ENCODE assay signal across 8 cellular contexts in genomic region chr19:2950286-2951124, GRCh38. TPM values are rescaled to one million over a fixed set of nuclear protein-coding genes. Genes with fewer than 3 reads are reported as not detected.
A peak's percentile ranks its signal among the peaks of the same experiment; 100 is the strongest.
DNase-seq lines count a peak whose midpoint lies in the region; ATAC-seq and TF ChIP-seq lines count a peak whose summit lies in the region.

No MANE protein-coding gene starts in this region.

- H3K4me1 Mint-ChIP-seq in T-helper 1 cell treated with Interleukin-12 subunit alpha and Interleukin-12 subunit beta and Interleukin-4 antibody, amounts not matched to agents 30 μg/mL and 1 μg/mL, for 36 hours (ENCODE audit: low read depth): peaks cover 22% of the 10 kb centered on the region

- H3K4me1 ChIP-seq in upper lobe of left lung: peaks cover 21 to 41% (median 25%) of the 10 kb centered on the region in 4 donors

- no peaks in the 10 kb centered on the region for H3K9me3 ChIP-seq in upper lobe of left lung

- H3K36me3 ChIP-seq in upper lobe of left lung: no peaks in the 10 kb centered on the region

- peaks cover 11% of the 10 kb centered on the region for H3K36me3 Mint-ChIP-seq in T-helper 1 cell treated with Interleukin-12 subunit alpha and Interleukin-12 subunit beta and Interleukin-4 antibody, amounts not matched to agents 30 μg/mL and 1 μg/mL, for 36 hours (ENCODE audit: low read depth)

- H3K4me3 ChIP-seq in upper lobe of left lung: peak overlapping the region; percentile 58 to 82 (median 81)

- H3K9me3 Mint-ChIP-seq in T-helper 1 cell treated with Interleukin-12 subunit alpha and Interleukin-12 subunit beta and Interleukin-4 antibody, amounts not matched to agents 30 μg/mL and 1 μg/mL, for 36 hours: peaks cover 3% of the 10 kb centered on the region

- H3K27me3 ChIP-seq in upper lobe of left lung: no peaks in the 10 kb centered on the region

- peak overlapping the region; percentile 93 to 97 (median 96) for H3K27ac ChIP-seq in upper lobe of left lung

- WGBS in upper lobe of left lung, 2 donors: 1% methylated on average over 24 to 49 of the region's 53 CpGs

- DNase-seq in NCI-H146 treated with DMSO at 0.1 percent for 48 hours (lab: John Stamatoyannopoulos, UW; ENCODE audit: unreplicated experiment) (peak; percentile 92), amygdala (lab: John Stamatoyannopoulos, UW) (peak; percentile 65 to 100 (median 99)), left cardiac atrium (peak; percentile 100), posterior cingulate gyrus (peak; percentile 99 to 100 (median 100)), upper lobe of left lung (peak; percentile 94 to 100)

- H3K27ac Mint-ChIP-seq in T-helper 1 cell treated with Interleukin-12 subunit alpha and Interleukin-12 subunit beta and Interleukin-4 antibody, amounts not matched to agents 30 μg/mL and 1 μg/mL, for 36 hours: peak overlapping the region; percentile 95

- ATAC-seq in HG02884 (IDR thresholded peaks at IDR 0.05; ENCODE audit: unreplicated experiment): peak; percentile 92
- ATAC-seq in left cardiac atrium: peak; percentile 98
- peak; percentile 98 for ATAC-seq in upper lobe of left lung (ENCODE audit: low FRiP score in 2 of 2)

- peak in 1 of 4 donors; percentile 79 for TF ChIP-seq EP300 in upper lobe of left lung (IDR thresholded peaks at IDR 0.05)

- TF ChIP-seq CTCF in upper lobe of left lung (IDR thresholded peaks at IDR 0.05): peak in 2 of 6 experiments; percentile 7 to 12

- H3K4me3 Mint-ChIP-seq in T-helper 1 cell treated with Interleukin-12 subunit alpha and Interleukin-12 subunit beta and Interleukin-4 antibody, amounts not matched to agents 30 μg/mL and 1 μg/mL, for 36 hours: peak overlapping the region; percentile 93

- H3K27me3 Mint-ChIP-seq in T-helper 1 cell treated with Interleukin-12 subunit alpha and Interleukin-12 subunit beta and Interleukin-4 antibody, amounts not matched to agents 30 μg/mL and 1 μg/mL, for 36 hours (ENCODE audit: low read depth): no peaks in the 10 kb centered on the region

- TF ChIP-seq POLR2A in GM15510 (IDR thresholded peaks at IDR 0.05; ENCODE audit: borderline replicate concordance, extremely low read depth, insufficient read length): peak; percentile 95
- TF ChIP-seq POLR2A in upper lobe of left lung (IDR thresholded peaks at IDR 0.05): peak; percentile 61 to 94 (median 87)

- intact Hi-C loops in left cardiac atrium (cut with DNase I) (loop anchor here in 1 of 2 donors (10.0 kb wide), 1 partner anchor 124 kb away; no protein-coding TSS in a partner anchor), posterior cingulate gyrus (cut with DNase I) (loop anchor here (5.0 to 10.0 kb wide), 2 partner anchors 154 to 212 kb away; no protein-coding TSS in a partner anchor)

RNA-seq across cellular contexts. Expression of gene ZNF77, which starts 5.7 kb away (rescaled TPM):
- total RNA-seq in left cardiac atrium (1 to 10 TPM; 2.7 to 3.5 TPM), upper lobe of left lung (1 to 10 TPM; 3.1 to 7.3 (median 4.6) TPM)

RNA-seq across cellular contexts. Expression of gene TLE6, which starts 26.9 kb away (rescaled TPM):
- total RNA-seq in left cardiac atrium (1 to 10 TPM in 1 of 2 donors, under 1 TPM in 1; 0.65 to 1.9 TPM), upper lobe of left lung (10 to 100 TPM in 2 of 6 donors, 1 to 10 TPM in 4; 4.1 to 49.2 (median 5.4) TPM)

RNA-seq across cellular contexts. Expression of gene ZNF57, which starts 49.8 kb away (rescaled TPM):
- total RNA-seq in left cardiac atrium: 1 to 10 TPM; 2.2 to 2.9 TPM
- 1 to 10 TPM; 5.2 to 9.8 (median 6.1) TPM for total RNA-seq in upper lobe of left lung

Comparison
In these comparisons a context has a peak if more than half of its experiments do, and no peak if none do; other contexts are left out.
1. Peak in every context shown above with its lines: DNase-seq, ATAC-seq, H3K4me3 ChIP-seq and H3K27ac ChIP-seq.